ENCODE assay signal across 23 cellular contexts in genomic region chr7:102925962-102926825, GRCh38. TPM values are rescaled to one million over a fixed set of nuclear protein-coding genes. Genes with fewer than 3 reads are reported as not detected.
A peak's percentile ranks its signal among the peaks of the same experiment; 100 is the strongest.
DNase-seq lines count a peak whose midpoint lies in the region; ATAC-seq, FAIRE-seq and TF ChIP-seq lines count a peak whose summit lies in the region.
"Had no signal": no experiment of that assay in that cellular context is flagged by ENCODE, and none has a peak within 500 bp of the region (broad histone marks: within the 10 kb centered on the region; RNA-seq: fewer than 3 reads in every experiment).

No MANE protein-coding gene starts in this region.

- TF ChIP-seq EP300 in neural cell (conservative IDR thresholded peaks at IDR 0.05; ENCODE audit: poor library complexity, severe bottlenecking) = no peak

- H2AFZ ChIP-seq in PC-3 (ENCODE audit: low read length) = no peak overlapping the region
- no peak overlapping the region for H2AFZ ChIP-seq in neural cell (ENCODE audit: low read depth, low read length)

- FAIRE-seq in kidney (lab: Jason Lieb, UNC) = no peak
- FAIRE-seq: frontal cortex, G401.6, GM12891 had no signal

- TF ChIP-seq CTCF in PC-3 (conservative IDR thresholded peaks at IDR 0.05; ENCODE audit: low read depth, low read length) = no peak
- TF ChIP-seq CTCF in neural cell (IDR thresholded peaks at IDR 0.05; ENCODE audit: poor library complexity, severe bottlenecking) = no peak
- TF ChIP-seq CTCF in kidney (IDR thresholded peaks at IDR 0.05; ENCODE audit: borderline replicate concordance, extremely low read depth, insufficient read depth) = no peak
- TF ChIP-seq CTCF in GM20000 (IDR thresholded peaks at IDR 0.05; ENCODE audit: extremely low read depth, missing control alignments) = no peak
- no peak for TF ChIP-seq CTCF in GM10248 (IDR thresholded peaks at IDR 0.05; ENCODE audit: control extremely low read depth, extremely low read depth, low read depth, missing control alignments)

- H3K9ac ChIP-seq in PC-3 (ENCODE audit: low read length) = no peak overlapping the region
- no peak overlapping the region for H3K9ac ChIP-seq in neural cell (ENCODE audit: low read length)
- no peak overlapping the region for H3K9ac ChIP-seq in kidney (ENCODE audit: low read length in 2 of 2)

- no peaks in the 10 kb centered on the region for H3K9me3 ChIP-seq in PC-3 (ENCODE audit: low read length)
- no peaks in the 10 kb centered on the region for H3K9me3 ChIP-seq in neural cell (ENCODE audit: low read length)
- H3K9me3 ChIP-seq in kidney (ENCODE audit: control insufficient read depth in 1 of 2, low read length in 2 of 2) = no peaks in the 10 kb centered on the region
- H3K9me3 ChIP-seq: neutrophil, right lobe of liver, SJSA1, uterus had no signal

- in situ Hi-C loops in Caki2 (cut with HindIII; ENCODE audit: low pct_unique_long_range_greater_than_20kb, low sequenced_read_pairs) = loop anchor here (10.0 kb wide), 1 partner anchor 69 kb away; no protein-coding TSS in a partner anchor

- H3K27ac ChIP-seq in PC-3 (ENCODE audit: low read length) (no peak overlapping the region), neural cell (ENCODE audit: low read length) (no peak overlapping the region), kidney (ENCODE audit: low read depth in 2 of 2, low read length in 2 of 2) (no peak overlapping the region)
- H3K27ac ChIP-seq: neutrophil, right lobe of liver, SJSA1, uterus had no signal

- ATAC-seq in PC-3 = no peak
- ATAC-seq: activated CD4-positive, CD25-positive, alpha-beta regulatory T cell treated with anti-CD3 and anti-CD28 coated beads, Interleukin-2, amount 50 U/mL, for 24 hours; left lobe of liver; right lobe of liver had no signal

- H3F3A ChIP-seq in PC-3 (ENCODE audit: low read length, unreplicated experiment) = no peaks in the 10 kb centered on the region
- no peaks in the 10 kb centered on the region for H3F3A ChIP-seq in neural cell (ENCODE audit: insufficient read depth, low read length, poor library complexity, severe bottlenecking)

- TF ChIP-seq POLR2A in erythroblast (IDR thresholded peaks at IDR 0.05; ENCODE audit: low read length) = no peak

- H3K79me2 ChIP-seq in PC-3 (ENCODE audit: low read length) (no peaks in the 10 kb centered on the region), neural cell (replicated peaks; ENCODE audit: insufficient read depth, low read length) (no peaks in the 10 kb centered on the region)

- H3K9me2 ChIP-seq in PC-3 (replicated peaks; ENCODE audit: low read length) = no peaks in the 10 kb centered on the region
- H3K9me2 ChIP-seq in neural cell (ENCODE audit: insufficient read depth, low read length) = no peaks in the 10 kb centered on the region

- CTCF ChIA-PET in PC-3 (lab: Charles Lee) = interaction anchor here (0.6 kb wide), 1 partner anchor 136 kb away, joined by 3 read pairs; no protein-coding TSS in a partner anchor
- CTCF ChIA-PET in GM10248 (lab: Yijun Ruan, JAX) = no interaction called here

- POLR2A ChIA-PET in PC-3 (lab: Charles Lee; ENCODE audit: unreplicated experiment) (no interaction called here), GM10248 (lab: Yijun Ruan, JAX) (no interaction called here)

- peaks cover 14% of the 10 kb centered on the region; the same call in 1 of the 2 replicates for H3K4me1 ChIP-seq in PC-3 (ENCODE audit: insufficient read depth, low read length)
- no peaks in the 10 kb centered on the region for H3K4me1 ChIP-seq in kidney (ENCODE audit: control insufficient read depth in 1 of 2, insufficient read depth in 1 of 2, low read depth in 1 of 2, low read length in 2 of 2)
- H3K4me1 ChIP-seq: right lobe of liver, uterus had no signal

- H3K27me3 ChIP-seq in PC-3 (ENCODE audit: low read length) (no peaks in the 10 kb centered on the region), neural cell (ENCODE audit: insufficient read depth, low read depth, low read length) (no peaks in the 10 kb centered on the region)
- H3K27me3 ChIP-seq: neutrophil, right lobe of liver, SJSA1, uterus had no signal

- TF ChIP-seq RAD21 in neural cell (conservative IDR thresholded peaks at IDR 0.05) = no peak

- no peak overlapping the region for H3K4me2 ChIP-seq in PC-3 (ENCODE audit: low read length)
- no peak overlapping the region for H3K4me2 ChIP-seq in neural cell (ENCODE audit: low read length)

- no peaks in the 10 kb centered on the region for H3K36me3 ChIP-seq in PC-3 (ENCODE audit: low read depth, low read length)
- H3K36me3 ChIP-seq in neural cell (ENCODE audit: insufficient read depth, low read length) = no peaks in the 10 kb centered on the region
- H3K36me3 ChIP-seq in kidney (ENCODE audit: control insufficient read depth in 1 of 2, insufficient read depth in 2 of 2, low read length in 2 of 2) = no peaks in the 10 kb centered on the region
- H3K36me3 ChIP-seq: neutrophil, right lobe of liver, SJSA1, uterus had no signal

- intact Hi-C loops in PC-3 (cut with micrococcal nuclease) (loop anchor here (2.0 to 5.0 kb wide), 2 partner anchors 25 to 34 kb away; no protein-coding TSS in a partner anchor), kidney (cut with DNase I) (no loop called here)

- no TSS peak for BruUV-seq in PC-3 (replicated peaks; lab: Mats Ljungman, UMichigan)

- H3K4me3 ChIP-seq in PC-3 (ENCODE audit: low read length) = no peak overlapping the region
- H3K4me3 ChIP-seq in neural cell (ENCODE audit: low read length) = peak overlapping the region; percentile 6
- no peak overlapping the region for H3K4me3 ChIP-seq in kidney (ENCODE audit: low read length in 2 of 2)
- H3K4me3 ChIP-seq: right lobe of liver, SJSA1, uterus had no signal

- peak; percentile 19 for DNase-seq in Caki2 (ENCODE audit: low read depth)
- peak; percentile 12 for DNase-seq in PC-3
- DNase-seq in erythroblast (lab: John Stamatoyannopoulos, UW) = peak; percentile 85 to 94
- no peak for DNase-seq in kidney
- no peak for DNase-seq in GM20000 (ENCODE audit: low spot score)
- DNase-seq in hepatic stellate cell (ENCODE audit: low spot score) = no peak
- DNase-seq in GM10248 (ENCODE audit: extremely low spot score) = no peak
- DNase-seq: activated gamma-delta T cell treated with Interleukin-2 at 50 U/mL for 16 hours, amygdala, Karpas-422, NCI-H1105, NCI-H526 treated with DMSO at 0.1 percent for 48 hours, right lobe of liver, uterus had no signal

- H4K20me1 ChIP-seq in PC-3 (ENCODE audit: low read length) (no peaks in the 10 kb centered on the region), neural cell (ENCODE audit: insufficient read depth) (no peaks in the 10 kb centered on the region)

TF ChIP-seq in neural cell, 6 proteins besides CTCF, POLR2A, EP300 and RAD21:
- TF ChIP-seq TAF1 (IDR thresholded peaks at IDR 0.05; ENCODE audit: low read depth) = no peak
- no peak for TF ChIP-seq SMC3 (conservative IDR thresholded peaks at IDR 0.05; ENCODE audit: poor library complexity)
- no peak for TF ChIP-seq REST (IDR thresholded peaks at IDR 0.05; ENCODE audit: borderline replicate concordance)
- no peak for TF ChIP-seq POLR2AphosphoS5 (IDR thresholded peaks at IDR 0.05)
- TF ChIP-seq EZH2 (IDR thresholded peaks at IDR 0.05; ENCODE audit: borderline replicate concordance, insufficient read depth, low read length, poor library complexity, severe bottlenecking) = no peak
- no peak for TF ChIP-seq MXI1 (conservative IDR thresholded peaks at IDR 0.05; ENCODE audit: poor library complexity, severe bottlenecking)

RNA-seq across cellular contexts. Expression of gene LRRC17, which starts 13.4 kb away (rescaled TPM):
- 1.5 TPM in 1 of 2 replicates, not detected in the other for total RNA-seq in Caki2 (2014; rRNA removed; shearing (Covaris generic); ENCODE audit: low replicate concordance)
- 0.11 TPM in 1 of 2 replicates, not detected in the other for total RNA-seq in PC-3 (2014; rRNA removed)
- 6.7 and 8.6 TPM in 2 replicates for polyA plus RNA-seq in neural cell
- polyA minus RNA-seq in neural cell = 2.9 and 3.2 TPM in 2 replicates
- total RNA-seq in kidney = 4.0 TPM
- 2.1 TPM for polyA plus RNA-seq in kidney (ENCODE audit: insufficient read depth, low read depth, low replicate concordance)
- total RNA-seq: OCI-LY7 had no signal

Comparison
In these comparisons a context has a peak if more than half of its experiments do, and no peak if none do; other contexts are left out.
1. DNase-seq: peak in Caki2 (single experiment), PC-3 (single experiment) and erythroblast (2 of 2); none in kidney (single experiment), GM20000 (single experiment), hepatic stellate cell (single experiment) and GM10248 (single experiment).